Comparison of ENCODE assay signal across 8 cellular contexts in genomic region chr7:99918959-99919813, GRCh38. TPM values are rescaled to one million over a fixed set of nuclear protein-coding genes. Genes with fewer than 3 reads are reported as not detected.
DNase-seq lines count a peak whose midpoint lies in the region; ATAC-seq and TF ChIP-seq lines count a peak whose summit lies in the region.

A gene with protein sequence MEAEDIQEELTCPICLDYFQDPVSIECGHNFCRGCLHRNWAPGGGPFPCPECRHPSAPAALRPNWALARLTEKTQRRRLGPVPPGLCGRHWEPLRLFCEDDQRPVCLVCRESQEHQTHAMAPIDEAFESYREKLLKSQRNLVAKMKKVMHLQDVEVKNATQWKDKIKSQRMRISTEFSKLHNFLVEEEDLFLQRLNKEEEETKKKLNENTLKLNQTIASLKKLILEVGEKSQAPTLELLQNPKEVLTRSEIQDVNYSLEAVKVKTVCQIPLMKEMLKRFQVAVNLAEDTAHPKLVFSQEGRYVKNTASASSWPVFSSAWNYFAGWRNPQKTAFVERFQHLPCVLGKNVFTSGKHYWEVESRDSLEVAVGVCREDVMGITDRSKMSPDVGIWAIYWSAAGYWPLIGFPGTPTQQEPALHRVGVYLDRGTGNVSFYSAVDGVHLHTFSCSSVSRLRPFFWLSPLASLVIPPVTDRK (minus strand): TSS chr7:99919530. CDS start chr7:99919401, 129 bp downstream.

- H3K9me3 Mint-ChIP-seq in brain = peaks cover 2 to 7% (median 5%) of the 10 kb centered on the region in 5 experiments

- no peaks in the 10 kb centered on the region for H3K9me3 ChIP-seq in iPS-18c (ENCODE audit: control insufficient read depth, insufficient read depth, low read length)

- TF ChIP-seq CTCF in brain (conservative IDR thresholded peaks at IDR 0.05) = no peak

- H3K4me1 Mint-ChIP-seq in brain = no peaks in the 10 kb centered on the region

- H3K27me3 Mint-ChIP-seq in brain = peaks cover 9% of the 10 kb centered on the region

- ATAC-seq in GM18517 (IDR thresholded peaks at IDR 0.05; ENCODE audit: unreplicated experiment) = peak; percentile 86
- ATAC-seq in HG03045 (IDR thresholded peaks at IDR 0.05; ENCODE audit: unreplicated experiment) = peak; percentile 98

- no peaks in the 10 kb centered on the region for H3K36me3 Mint-ChIP-seq in brain

- DNase-seq in 8988T = peak; percentile 77
- peak; percentile 68 for DNase-seq in NCI-H2107 (lab: John Stamatoyannopoulos, UW)
- peak; percentile 84 for DNase-seq in UCSD-AML1 (lab: John Stamatoyannopoulos, UW; ENCODE audit: unreplicated experiment)
- peak; percentile 56 for DNase-seq in smooth muscle cell of the brain vasculature (ENCODE audit: low read depth, low spot score)

- H3K27ac Mint-ChIP-seq in brain = peak within 1 kb of the TSS in 3 of 5 experiments; percentile 47 to 95 (median 90)

- peak within 1 kb of the TSS; percentile 44 to 91 (median 69) for H3K4me3 Mint-ChIP-seq in brain

- H3K4me3 ChIP-seq in iPS-18c (ENCODE audit: insufficient read depth, low read depth, low read length) = peak within 1 kb of the TSS; percentile 65

RNA-seq across cellular contexts. Expression of the gene that starts here (rescaled TPM):
- 30.8 TPM for polyA plus RNA-seq in brain (ENCODE audit: insufficient read depth, low read depth, low replicate concordance)

Comparison
In these comparisons a context has a peak if more than half of its experiments do, and no peak if none do; other contexts are left out.
1. Peak in every context shown above with its lines: DNase-seq, ATAC-seq and H3K4me3 ChIP-seq.